8 cellular contexts compared by ENCODE assay signal in genomic region chr4:173294444-173294843, GRCh38.
"Had no signal": no experiment of that assay in that cellular context is flagged by ENCODE, and none has a peak within 500 bp of the region (broad histone marks: within the 10 kb centered on the region; RNA-seq: fewer than 3 reads in every experiment).

No MANE protein-coding gene starts in this region.

- H3K9me3 ChIP-seq: HAP-1 had no signal

- H3K4me1 ChIP-seq: HAP-1 had no signal

- H3K27ac ChIP-seq: GM23248 had no signal

- DNase-seq: GM23248, GOT3, H7, H9, HCEC 1CT, HFFc6 had no signal

- H3K36me3 ChIP-seq: HAP-1 had no signal

- H3K4me3 ChIP-seq: GM23248, GM23338, HAP-1 had no signal
